In the genomic region with DNA sequence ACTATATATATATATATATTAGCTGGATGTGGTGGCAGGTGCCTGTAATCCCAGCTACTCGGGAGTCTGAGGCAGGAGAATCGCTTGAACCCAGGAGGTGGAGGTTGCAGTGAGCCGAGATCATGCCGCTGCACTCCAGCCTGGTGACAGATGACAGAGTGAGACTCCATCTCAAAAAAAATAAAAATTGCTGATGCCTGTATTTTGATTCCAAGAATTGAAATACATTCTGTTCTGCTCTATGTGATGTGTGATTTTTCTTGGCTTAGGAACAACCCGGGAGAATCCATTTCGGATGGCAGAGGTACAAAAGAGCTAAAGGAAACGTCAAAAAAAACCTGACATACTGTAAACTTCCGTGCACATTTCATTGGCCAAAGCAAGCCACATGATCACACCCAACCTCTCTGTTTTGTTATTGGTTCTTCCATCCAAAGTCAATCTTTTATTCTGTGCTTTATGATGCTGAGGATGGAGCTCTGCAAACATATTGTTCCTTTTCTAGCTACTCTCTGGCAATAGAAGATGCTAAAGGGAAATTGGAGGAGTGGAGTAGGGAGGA, we compare ENCODE assay signal across 26 cellular contexts.
"Had no signal": no experiment of that assay in that cellular context is flagged by ENCODE, and none has a peak within 500 bp of the region (broad histone marks: within the 10 kb centered on the region; RNA-seq: fewer than 3 reads in every experiment).

No MANE protein-coding gene starts in this region.

- H3K27ac ChIP-seq: dorsolateral prefrontal cortex, epithelial cell of prostate, gastrocnemius medialis, neural progenitor cell, psoas muscle, skin epidermis, spleen, thoracic aorta, tibial nerve, upper lobe of left lung had no signal

- H3K4me3 Mint-ChIP-seq: naive thymus-derived CD4-positive, alpha-beta T cell; nephron; neural progenitor cell; stimulated activated naive B cell treated with anti-CD40 and anti-IgM and Interleukin-4, amounts not matched to agents 10 μg/mL and 1 μg/mL and 100 μg/mL, for 72 hours; stimulated activated naive CD8-positive, alpha-beta T cell treated with anti-CD3 and anti-CD28 coated beads, Interleukin-15, Interleukin-2, amounts not matched to agents 100 ng/mL and 50 ng/mL, for 24 hours had no signal

- H3K4me1 Mint-ChIP-seq: nephron; neural progenitor cell; stimulated activated naive B cell treated with anti-CD40 and anti-IgM and Interleukin-4, amounts not matched to agents 10 μg/mL and 1 μg/mL and 100 μg/mL, for 72 hours had no signal

- H3K4me2 ChIP-seq: neural progenitor cell had no signal

- DNase-seq: cortex of kidney; dorsolateral prefrontal cortex; effector CD4-positive, alpha-beta T cell; foreskin fibroblast; gastrocnemius medialis; head of caudate nucleus; kidney; midbrain; naive thymus-derived CD4-positive, alpha-beta T cell; posterior cingulate gyrus; psoas muscle; right cardiac atrium; spleen; stimulated activated naive B cell treated with anti-CD40 and anti-IgM and Interleukin-4, amounts not matched to agents 10 μg/mL and 1 μg/mL and 100 μg/mL, for 72 hours; upper lobe of left lung had no signal

- H3K27me3 ChIP-seq: gastrocnemius medialis, neural progenitor cell, spleen, tibial nerve, upper lobe of left lung had no signal

- H3K36me3 ChIP-seq: gastrocnemius medialis, neural progenitor cell, spleen, thoracic aorta, tibial nerve, upper lobe of left lung had no signal

- H3K36me3 Mint-ChIP-seq: naive thymus-derived CD4-positive, alpha-beta T cell; neural progenitor cell; stimulated activated naive B cell treated with anti-CD40 and anti-IgM and Interleukin-4, amounts not matched to agents 10 μg/mL and 1 μg/mL and 100 μg/mL, for 72 hours had no signal

- H3K4me1 ChIP-seq: gastrocnemius medialis, neural progenitor cell, psoas muscle, spleen, tibial nerve, upper lobe of left lung had no signal

- FAIRE-seq: kidney, urothelium cell line had no signal

- H3K27ac Mint-ChIP-seq: naive thymus-derived CD4-positive, alpha-beta T cell; nephron; neural progenitor cell; stimulated activated naive B cell treated with anti-CD40 and anti-IgM and Interleukin-4, amounts not matched to agents 10 μg/mL and 1 μg/mL and 100 μg/mL, for 72 hours; stimulated activated naive CD8-positive, alpha-beta T cell treated with anti-CD3 and anti-CD28 coated beads, Interleukin-15, Interleukin-2, amounts not matched to agents 100 ng/mL and 50 ng/mL, for 24 hours had no signal

- H2AFZ ChIP-seq: neural progenitor cell had no signal

- H3K9me3 Mint-ChIP-seq: nephron, neural progenitor cell had no signal

- H3K9ac ChIP-seq: neural progenitor cell had no signal

- H3K27me3 Mint-ChIP-seq: naive thymus-derived CD4-positive, alpha-beta T cell; stimulated activated naive B cell treated with anti-CD40 and anti-IgM and Interleukin-4, amounts not matched to agents 10 μg/mL and 1 μg/mL and 100 μg/mL, for 72 hours; stimulated activated naive CD8-positive, alpha-beta T cell treated with anti-CD3 and anti-CD28 coated beads, Interleukin-15, Interleukin-2, amounts not matched to agents 100 ng/mL and 50 ng/mL, for 24 hours had no signal

- H3K4me3 ChIP-seq: dorsolateral prefrontal cortex, gastrocnemius medialis, lung, neural progenitor cell, psoas muscle, skin epidermis, spleen, thoracic aorta, tibial nerve, upper lobe of left lung had no signal

- H3K9me3 ChIP-seq: gastrocnemius medialis, psoas muscle, spleen, thoracic aorta, tibial nerve, upper lobe of left lung had no signal

- ATAC-seq: esophagus mucosa; gastrocnemius medialis; left lobe of liver; naive thymus-derived CD4-positive, alpha-beta T cell; psoas muscle; right cardiac atrium; stimulated activated naive B cell treated with anti-CD40 and anti-IgM and Interleukin-4, amounts not matched to agents 10 μg/mL and 1 μg/mL and 100 μg/mL, for 72 hours had no signal
